In the genomic region with DNA sequence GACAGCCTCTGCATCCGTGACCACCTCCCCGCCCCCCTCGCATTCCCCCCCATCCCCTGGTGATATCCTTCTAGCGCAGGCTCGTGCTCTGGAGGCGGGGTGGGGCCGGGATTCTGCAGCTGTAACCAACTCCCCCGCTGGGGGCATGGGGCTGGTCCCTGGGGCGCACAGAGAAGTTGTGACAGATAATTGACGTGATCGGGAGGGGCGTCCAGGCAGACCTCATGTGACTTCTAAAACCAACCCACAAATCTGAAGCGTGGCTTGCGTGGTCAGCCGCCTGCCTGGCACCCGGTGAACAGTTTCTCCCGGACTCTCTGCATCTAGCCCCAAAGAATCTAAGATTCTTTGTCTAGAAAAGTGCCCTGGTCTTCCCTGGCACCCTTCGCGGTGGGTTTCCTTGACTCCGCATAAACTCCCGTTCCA, we compare ENCODE assay signal across 8 cellular contexts.
A peak's percentile ranks its signal among the peaks of the same experiment; 100 is the strongest.
DNase-seq lines count a peak whose midpoint lies in the region; ATAC-seq, FAIRE-seq and TF ChIP-seq lines count a peak whose summit lies in the region.

No MANE protein-coding gene starts in this region.

- TF ChIP-seq POLR2A in GM12892 (IDR thresholded peaks at IDR 0.05; ENCODE audit: low read depth, low read length) = no peak

- peaks cover 19% of the 10 kb centered on the region for H3K9me3 Mint-ChIP-seq in GM23338
- no peaks in the 10 kb centered on the region for H3K9me3 Mint-ChIP-seq in activated naive CD4-positive, alpha-beta T cell treated with anti-CD3 and anti-CD28 coated beads, Interleukin-2, amount 50 U/mL, for 24 hours

- DNase-seq in GM23338 (ENCODE audit: low spot score) (peak; percentile 62), right atrium auricular region (ENCODE audit: low spot score) (peak; percentile 61), NCI-H2081 (lab: John Stamatoyannopoulos, UW) (no peak), GM12892 (ENCODE audit: insufficient read length) (no peak)
- DNase-seq in activated CD4-positive, alpha-beta T cell treated with anti-CD3 and anti-CD28 coated beads for 1 hour = no peak

- no peaks in the 10 kb centered on the region for H3K79me2 ChIP-seq in GM23338 (replicated peaks; ENCODE audit: insufficient read depth)

- H3K4me3 Mint-ChIP-seq in GM23338 = peak overlapping the region; percentile 84
- H3K4me3 Mint-ChIP-seq in activated naive CD4-positive, alpha-beta T cell treated with anti-CD3 and anti-CD28 coated beads, Interleukin-2, amount 50 U/mL, for 24 hours = peak overlapping the region; percentile 94

- H3K4me1 Mint-ChIP-seq in GM23338 = peaks cover 32% of the 10 kb centered on the region
- H3K4me1 Mint-ChIP-seq in activated naive CD4-positive, alpha-beta T cell treated with anti-CD3 and anti-CD28 coated beads, Interleukin-2, amount 50 U/mL, for 24 hours = peaks cover 26% of the 10 kb centered on the region

- no peak for TF ChIP-seq CTCF in GM23338 (conservative IDR thresholded peaks at IDR 0.05; ENCODE audit: low read depth in 2 of 2)
- no peak for TF ChIP-seq CTCF in right atrium auricular region (IDR thresholded peaks at IDR 0.05)

- no peak for FAIRE-seq in GM12892 (lab: Jason Lieb, UNC)

- H3K27ac Mint-ChIP-seq in GM23338 = peak overlapping the region; percentile 18; the same call in 1 of the 2 replicates
- peak overlapping the region; percentile 87 for H3K27ac Mint-ChIP-seq in activated naive CD4-positive, alpha-beta T cell treated with anti-CD3 and anti-CD28 coated beads, Interleukin-2, amount 50 U/mL, for 24 hours

- H3K27ac ChIP-seq in GM23338 (ENCODE audit: low read depth) = no peak overlapping the region
- H3K27ac ChIP-seq in right atrium auricular region = peak overlapping the region; percentile 81 to 83
- peak overlapping the region; percentile 96 for H3K27ac ChIP-seq in rectal smooth muscle tissue (ENCODE audit: low read depth, low read length)

- ATAC-seq in GM23338 (peak; percentile 45), GM21390 (IDR thresholded peaks at IDR 0.05; ENCODE audit: unreplicated experiment) (no peak)

- peak overlapping the region; percentile 97 for H3K4me2 ChIP-seq in GM23338

- H3F3A ChIP-seq in GM23338 (replicated peaks; ENCODE audit: low read depth) = peaks cover 25% of the 10 kb centered on the region

- no peaks in the 10 kb centered on the region for H4K20me1 ChIP-seq in GM23338 (replicated peaks; ENCODE audit: insufficient read depth)

- no peaks in the 10 kb centered on the region for H3K36me3 ChIP-seq in GM23338 (ENCODE audit: insufficient read depth)
- no peaks in the 10 kb centered on the region for H3K36me3 ChIP-seq in right atrium auricular region
- H3K36me3 ChIP-seq in rectal smooth muscle tissue (ENCODE audit: control insufficient read depth, insufficient read depth, low read length) = no peaks in the 10 kb centered on the region

- H3K4me1 ChIP-seq in GM23338 (ENCODE audit: insufficient read depth) = peaks cover 25% of the 10 kb centered on the region
- peaks cover 0 to 12% of the 10 kb centered on the region in 2 donors for H3K4me1 ChIP-seq in right atrium auricular region
- peaks cover 4% of the 10 kb centered on the region for H3K4me1 ChIP-seq in rectal smooth muscle tissue (ENCODE audit: control insufficient read depth, insufficient read depth, low read length)

- H3K9me3 ChIP-seq in right atrium auricular region = no peaks in the 10 kb centered on the region

- peak overlapping the region; percentile 93 for H2AFZ ChIP-seq in GM23338

- peaks cover 22% of the 10 kb centered on the region for H3K27me3 ChIP-seq in GM23338 (ENCODE audit: insufficient read depth)
- H3K27me3 ChIP-seq in right atrium auricular region = no peaks in the 10 kb centered on the region
- peaks cover 2% of the 10 kb centered on the region for H3K27me3 ChIP-seq in rectal smooth muscle tissue (ENCODE audit: control insufficient read depth, insufficient read depth, low read length)

- no peaks in the 10 kb centered on the region for H3K9me2 ChIP-seq in GM23338 (ENCODE audit: insufficient read depth)

- peaks cover 9% of the 10 kb centered on the region for H3K36me3 Mint-ChIP-seq in GM23338 (ENCODE audit: low read depth)
- peaks cover 1% of the 10 kb centered on the region for H3K36me3 Mint-ChIP-seq in activated naive CD4-positive, alpha-beta T cell treated with anti-CD3 and anti-CD28 coated beads, Interleukin-2, amount 50 U/mL, for 24 hours

- H3K27me3 Mint-ChIP-seq in GM23338 (ENCODE audit: insufficient read depth, low read depth, poor library complexity) = peaks cover 32% of the 10 kb centered on the region
- H3K27me3 Mint-ChIP-seq in activated naive CD4-positive, alpha-beta T cell treated with anti-CD3 and anti-CD28 coated beads, Interleukin-2, amount 50 U/mL, for 24 hours = peaks cover 12% of the 10 kb centered on the region

- H3K9ac ChIP-seq in rectal smooth muscle tissue (ENCODE audit: low read length) = no peak overlapping the region

- H3K4me3 ChIP-seq in GM23338 (peak overlapping the region; percentile 79), right atrium auricular region (peak overlapping the region; percentile 42 to 57), rectal smooth muscle tissue (ENCODE audit: low read length) (peak overlapping the region; percentile 69)

TF ChIP-seq in GM23338, 12 proteins besides CTCF, POLR2A, EP300 and RAD21 (continues in another document):
- TF ChIP-seq JUNB (IDR thresholded peaks at IDR 0.05; ENCODE audit: unreplicated experiment) = no peak
- TF ChIP-seq ZNF114 (CRISPR knock-in tag; IDR thresholded peaks at IDR 0.05) = no peak
- no peak for TF ChIP-seq CREB1 (CRISPR knock-in tag; IDR thresholded peaks at IDR 0.05; ENCODE audit: low read depth)
- TF ChIP-seq, protein P1, sequence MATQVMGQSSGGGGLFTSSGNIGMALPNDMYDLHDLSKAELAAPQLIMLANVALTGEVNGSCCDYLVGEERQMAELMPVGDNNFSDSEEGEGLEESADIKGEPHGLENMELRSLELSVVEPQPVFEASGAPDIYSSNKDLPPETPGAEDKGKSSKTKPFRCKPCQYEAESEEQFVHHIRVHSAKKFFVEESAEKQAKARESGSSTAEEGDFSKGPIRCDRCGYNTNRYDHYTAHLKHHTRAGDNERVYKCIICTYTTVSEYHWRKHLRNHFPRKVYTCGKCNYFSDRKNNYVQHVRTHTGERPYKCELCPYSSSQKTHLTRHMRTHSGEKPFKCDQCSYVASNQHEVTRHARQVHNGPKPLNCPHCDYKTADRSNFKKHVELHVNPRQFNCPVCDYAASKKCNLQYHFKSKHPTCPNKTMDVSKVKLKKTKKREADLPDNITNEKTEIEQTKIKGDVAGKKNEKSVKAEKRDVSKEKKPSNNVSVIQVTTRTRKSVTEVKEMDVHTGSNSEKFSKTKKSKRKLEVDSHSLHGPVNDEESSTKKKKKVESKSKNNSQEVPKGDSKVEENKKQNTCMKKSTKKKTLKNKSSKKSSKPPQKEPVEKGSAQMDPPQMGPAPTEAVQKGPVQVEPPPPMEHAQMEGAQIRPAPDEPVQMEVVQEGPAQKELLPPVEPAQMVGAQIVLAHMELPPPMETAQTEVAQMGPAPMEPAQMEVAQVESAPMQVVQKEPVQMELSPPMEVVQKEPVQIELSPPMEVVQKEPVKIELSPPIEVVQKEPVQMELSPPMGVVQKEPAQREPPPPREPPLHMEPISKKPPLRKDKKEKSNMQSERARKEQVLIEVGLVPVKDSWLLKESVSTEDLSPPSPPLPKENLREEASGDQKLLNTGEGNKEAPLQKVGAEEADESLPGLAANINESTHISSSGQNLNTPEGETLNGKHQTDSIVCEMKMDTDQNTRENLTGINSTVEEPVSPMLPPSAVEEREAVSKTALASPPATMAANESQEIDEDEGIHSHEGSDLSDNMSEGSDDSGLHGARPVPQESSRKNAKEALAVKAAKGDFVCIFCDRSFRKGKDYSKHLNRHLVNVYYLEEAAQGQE (IDR thresholded peaks at IDR 0.05; ENCODE audit: unreplicated experiment) = no peak
- no peak for TF ChIP-seq STAT1 (IDR thresholded peaks at IDR 0.05; ENCODE audit: unreplicated experiment)
- TF ChIP-seq EZH2phosphoT487 (IDR thresholded peaks at IDR 0.05; ENCODE audit: unreplicated experiment) = no peak

Comparison
In these comparisons a context has a peak if more than half of its experiments do, and no peak if none do; other contexts are left out.
1. DNase-seq: peak in GM23338 (single experiment) and right atrium auricular region (single experiment); none in NCI-H2081 (0 of 2), GM12892 (single experiment) and activated CD4-positive, alpha-beta T cell treated with anti-CD3 and anti-CD28 coated beads for 1 hour (single experiment).
2. Peak in every context shown above with its lines, with median percentiles within 50 percentile points of each other: H3K4me3 ChIP-seq.